ENCODE assay signal across 9 cellular contexts in the genomic region with DNA sequence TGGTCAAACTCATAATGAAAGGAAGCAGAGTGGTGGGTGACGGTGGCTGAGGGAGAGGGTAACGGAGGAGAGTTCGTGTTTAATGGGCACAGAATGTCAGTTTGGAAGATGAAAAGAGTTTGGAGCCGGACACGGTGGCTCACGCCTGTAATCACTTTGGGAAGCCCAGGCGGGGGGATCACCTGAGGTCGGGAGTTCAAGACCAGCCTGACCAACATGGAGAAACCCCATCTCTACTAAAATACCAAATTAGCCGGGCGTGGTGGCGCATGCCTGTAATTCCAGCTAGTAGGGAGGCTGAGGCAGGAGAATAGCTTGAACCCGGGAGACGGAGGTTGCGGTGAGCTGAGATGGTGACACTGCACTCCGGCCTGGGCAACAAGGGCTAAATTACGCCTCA. TPM values are rescaled to one million over a fixed set of nuclear protein-coding genes. Genes with fewer than 3 reads are reported as not detected.
A peak's percentile ranks its signal among the peaks of the same experiment; 100 is the strongest.
DNase-seq lines count a peak whose midpoint lies in the region; ATAC-seq and TF ChIP-seq lines count a peak whose summit lies in the region.
"Had no signal": no experiment of that assay in that cellular context is flagged by ENCODE, and none has a peak within 500 bp of the region (broad histone marks: within the 10 kb centered on the region; RNA-seq: fewer than 3 reads in every experiment).

No MANE protein-coding gene starts in this region.

- WGBS in heart left ventricle, 4 donors, result 82 to 91% (median 89%) methylated on average over 16 of the region's 16 CpGs

- DNase-seq in left ventricle myocardium inferior (no peak), heart left ventricle (no peak), type B pancreatic cell (ENCODE audit: extremely low spot score, unreplicated experiment) (no peak), NCI-H510A treated with DMSO at 0.1 percent for 48 hours (lab: John Stamatoyannopoulos, UW) (no peak), NCI-H1417 (lab: John Stamatoyannopoulos, UW) (no peak), NK-92 (lab: John Stamatoyannopoulos, UW; ENCODE audit: unreplicated experiment) (no peak)
- DNase-seq in activated T-cell treated with anti-CD3 and anti-CD28 coated beads, Interleukin-2, amount 50 U/mL, for 48 hours, result peak; percentile 44 to 46
- DNase-seq: DMS79 had no signal

- H3K9ac ChIP-seq in iPS-15b (ENCODE audit: low read depth, low read length), result no peak overlapping the region

- intact Hi-C loops in left ventricle myocardium inferior (cut with micrococcal nuclease), result no loop called here
- intact Hi-C loops in heart left ventricle (cut with DNase I), result no loop called here

- H3K9me3 Mint-ChIP-seq in type B pancreatic cell, result no peaks in the 10 kb centered on the region

- peaks cover 15% of the 10 kb centered on the region for H3K36me3 Mint-ChIP-seq in type B pancreatic cell

- H3K4me1 ChIP-seq in left ventricle myocardium inferior (peaks cover 16% of the 10 kb centered on the region), heart left ventricle (peaks cover 0 to 27% (median 14%) of the 10 kb centered on the region in 12 donors), iPS-15b (ENCODE audit: control insufficient read depth, insufficient read depth, low read length) (peaks cover 6% of the 10 kb centered on the region)

- peak overlapping the region; percentile 88 for H3K4me3 Mint-ChIP-seq in type B pancreatic cell

- H3K27me3 Mint-ChIP-seq in type B pancreatic cell, result no peaks in the 10 kb centered on the region

- peak overlapping the region; percentile 89 for H3K4me3 ChIP-seq in left ventricle myocardium inferior
- peak overlapping the region in 6 of 12 donors; percentile 64 to 85 (median 81) for H3K4me3 ChIP-seq in heart left ventricle
- peak overlapping the region; percentile 84 for H3K4me3 ChIP-seq in iPS-15b (ENCODE audit: low read depth, low read length)

- TF ChIP-seq CTCF in left ventricle myocardium inferior (IDR thresholded peaks at IDR 0.05; ENCODE audit: borderline replicate concordance) (no peak), heart left ventricle (IDR thresholded peaks at IDR 0.05) (no peak), type B pancreatic cell (conservative IDR thresholded peaks at IDR 0.05) (no peak)

- H3K27me3 ChIP-seq in left ventricle myocardium inferior (ENCODE audit: low read depth) (no peaks in the 10 kb centered on the region), heart left ventricle (no peaks in the 10 kb centered on the region), iPS-15b (ENCODE audit: control insufficient read depth, insufficient read depth, low read length) (no peaks in the 10 kb centered on the region)

- TF ChIP-seq POLR2A in heart left ventricle (IDR thresholded peaks at IDR 0.05), result no peak

- H3K9me3 ChIP-seq in left ventricle myocardium inferior (replicated peaks) (no peaks in the 10 kb centered on the region), heart left ventricle (no peaks in the 10 kb centered on the region), iPS-15b (ENCODE audit: control insufficient read depth, insufficient read depth, low read length) (no peaks in the 10 kb centered on the region)

- H3K27ac ChIP-seq in left ventricle myocardium inferior (replicated peaks), result no peak overlapping the region
- no peak overlapping the region for H3K27ac ChIP-seq in heart left ventricle

- peaks cover 11% of the 10 kb centered on the region for H3K36me3 ChIP-seq in left ventricle myocardium inferior
- peaks cover 0 to 30% (median 13%) of the 10 kb centered on the region in 9 donors for H3K36me3 ChIP-seq in heart left ventricle
- H3K36me3 ChIP-seq in iPS-15b (ENCODE audit: control insufficient read depth, insufficient read depth, low read length), result no peaks in the 10 kb centered on the region

- no peak for ATAC-seq in heart left ventricle

- H3K4me1 Mint-ChIP-seq in type B pancreatic cell (ENCODE audit: unreplicated experiment), result peaks cover 17% of the 10 kb centered on the region

- peak overlapping the region; percentile 46 for H3K27ac Mint-ChIP-seq in type B pancreatic cell

RNA-seq across cellular contexts. Expression of a gene that starts 1.3 kb away (rescaled TPM):
- total RNA-seq in left ventricle myocardium inferior (2.9 TPM), heart left ventricle (10 to 100 TPM in 1 of 9 donors, 1 to 10 TPM in 8; 2.1 to 16.1 (median 4.4) TPM), type B pancreatic cell (ENCODE audit: low replicate concordance) (35.8 and 54.9 TPM in 2 replicates)
- 1 to 10 TPM; 1.0 to 3.5 TPM for polyA plus RNA-seq in heart left ventricle

RNA-seq across cellular contexts. Expression of a gene that starts 38.0 kb away (rescaled TPM):
- total RNA-seq in left ventricle myocardium inferior, result not detected
- total RNA-seq in heart left ventricle, result under 1 TPM in 1 of 9 donors, not detected in 8; 0.06 TPM
- not detected for polyA plus RNA-seq in heart left ventricle
- total RNA-seq in type B pancreatic cell (ENCODE audit: low replicate concordance), result 2.8 and 7.2 TPM in 2 replicates

Comparison
In these comparisons a context has a peak if more than half of its experiments do, and no peak if none do; other contexts are left out.
1. DNase-seq: peak in activated T-cell treated with anti-CD3 and anti-CD28 coated beads, Interleukin-2, amount 50 U/mL, for 48 hours (2 of 2); none in left ventricle myocardium inferior (single experiment), heart left ventricle (0 of 5), type B pancreatic cell (single experiment), NCI-H510A treated with DMSO at 0.1 percent for 48 hours (single experiment), NCI-H1417 (0 of 3) and NK-92 (single experiment).